8 cellular contexts compared by ENCODE assay signal in genomic region chr7:1555046-1555812, GRCh38. TPM values are rescaled to one million over a fixed set of nuclear protein-coding genes. Genes with fewer than 3 reads are reported as not detected.
DNase-seq lines count a peak whose midpoint lies in the region; ATAC-seq and TF ChIP-seq lines count a peak whose summit lies in the region.

No MANE protein-coding gene starts in this region.

- DNase-seq in Calu3 (peak; percentile 94), NCI-H1417 (lab: John Stamatoyannopoulos, UW) (peak; percentile 43 to 94 (median 86)), myocyte (ENCODE audit: low read depth) (peak; percentile 96), mesenteric fat pad (ENCODE audit: low spot score) (no peak), hippocampal formation (lab: John Stamatoyannopoulos, UW) (no peak)
- no peak for DNase-seq in central memory CD8-positive, alpha-beta T cell (ENCODE audit: low spot score in 2 of 2)

- intact Hi-C loops in Calu3 (cut with micrococcal nuclease; ENCODE audit: unreplicated experiment): loop anchor here (5.0 kb wide), 1 partner anchor 48 kb away; no protein-coding TSS in a partner anchor

- no peak for TF ChIP-seq CTCF in Calu3 (IDR thresholded peaks at IDR 0.05; ENCODE audit: unreplicated experiment)

- no peaks in the 10 kb centered on the region for H3K27me3 Mint-ChIP-seq in Calu3 (ENCODE audit: unreplicated experiment)
- no peaks in the 10 kb centered on the region for H3K27me3 Mint-ChIP-seq in central memory CD8-positive, alpha-beta T cell

- CTCF ChIA-PET in Calu3 (lab: Charles Lee): interaction anchor here (0.6 to 2.5 kb wide), 18 partner anchors 11 to 972 kb away, joined by 3 to 29 read pairs (median 6); partner anchors contain the start of gene INTS1

- H3K4me1 Mint-ChIP-seq in Calu3 (ENCODE audit: low read depth, unreplicated experiment): peaks cover 49% of the 10 kb centered on the region
- no peaks in the 10 kb centered on the region for H3K4me1 Mint-ChIP-seq in central memory CD8-positive, alpha-beta T cell

- BruUV-seq in Calu3 (replicated peaks; lab: Mats Ljungman, UMichigan): TSS peak; percentile 50

- peaks cover 84% of the 10 kb centered on the region for H3K36me3 Mint-ChIP-seq in Calu3 (ENCODE audit: insufficient read depth, unreplicated experiment)
- peaks cover 5% of the 10 kb centered on the region for H3K36me3 Mint-ChIP-seq in central memory CD8-positive, alpha-beta T cell (ENCODE audit: insufficient read depth)

- H3K9me3 Mint-ChIP-seq in Calu3 (ENCODE audit: low read depth, unreplicated experiment): no peaks in the 10 kb centered on the region
- H3K9me3 Mint-ChIP-seq in central memory CD8-positive, alpha-beta T cell: no peaks in the 10 kb centered on the region

- no peak for ATAC-seq in central memory CD8-positive, alpha-beta T cell (replicated peaks; ENCODE audit: extremely low read depth, poor library complexity, severe bottlenecking)
- no peak for ATAC-seq in HG02938 (IDR thresholded peaks at IDR 0.05; ENCODE audit: unreplicated experiment)
- no peak for ATAC-seq in HG03378 (IDR thresholded peaks at IDR 0.05; ENCODE audit: unreplicated experiment)

- H3K27ac Mint-ChIP-seq in Calu3 (ENCODE audit: unreplicated experiment): peak overlapping the region; percentile 94
- peak overlapping the region; percentile 46 for H3K27ac Mint-ChIP-seq in central memory CD8-positive, alpha-beta T cell (ENCODE audit: low read depth)

- H3K4me3 Mint-ChIP-seq in Calu3 (ENCODE audit: low read depth, unreplicated experiment): peak overlapping the region; percentile 79
- no peak overlapping the region for H3K4me3 Mint-ChIP-seq in central memory CD8-positive, alpha-beta T cell

RNA-seq across cellular contexts. Expression of gene TMEM184A, which starts 0.8 kb away (rescaled TPM):
- 61.9 and 75.8 TPM in 2 replicates for total RNA-seq in Calu3 (2022)
- 0.32 and 2.8 TPM in 2 replicates for total RNA-seq in myocyte
- 0.33 TPM for polyA plus RNA-seq in myocyte (2012)
- 0.16 TPM for total RNA-seq in mesenteric fat pad

RNA-seq across cellular contexts. Expression of gene PSMG3, which starts 14.6 kb away (rescaled TPM):
- total RNA-seq in Calu3 (2022): 64.0 and 67.2 TPM in 2 replicates
- 47.1 and 54.1 TPM in 2 replicates for total RNA-seq in myocyte
- polyA plus RNA-seq in myocyte (2012): 50.1 TPM
- total RNA-seq in mesenteric fat pad: 17.8 TPM

RNA-seq across cellular contexts. Expression of gene MAFK, which starts 24.7 kb away (rescaled TPM):
- total RNA-seq in Calu3 (2022): 105 and 113 TPM in 2 replicates
- total RNA-seq in myocyte: 28.4 and 40.6 TPM in 2 replicates
- polyA plus RNA-seq in myocyte (2012): 30.1 TPM
- 63.4 TPM for total RNA-seq in mesenteric fat pad

RNA-seq across cellular contexts. Expression of gene INTS1, which starts 51.0 kb away (rescaled TPM):
- 177 and 192 TPM in 2 replicates for total RNA-seq in Calu3 (2022)
- 52.7 and 58.5 TPM in 2 replicates for total RNA-seq in myocyte
- polyA plus RNA-seq in myocyte (2012): 69.5 TPM
- total RNA-seq in mesenteric fat pad: 56.3 TPM

Comparison
In these comparisons a context has a peak if more than half of its experiments do, and no peak if none do; other contexts are left out.
1. DNase-seq: peak in Calu3 (single experiment), NCI-H1417 (3 of 3) and myocyte (single experiment); none in central memory CD8-positive, alpha-beta T cell (0 of 2), mesenteric fat pad (single experiment) and hippocampal formation (0 of 2).
2. RNA of gene TMEM184A, which starts 0.8 kb away (total RNA-seq): 61.9 to 75.8 TPM in Calu3; 0.32 to 2.8 TPM in myocyte and 0.16 TPM in mesenteric fat pad (single experiment); every median in the first group is over 10 times any median in the second.